ENCODE assay signal across 8 cellular contexts in the genomic region with DNA sequence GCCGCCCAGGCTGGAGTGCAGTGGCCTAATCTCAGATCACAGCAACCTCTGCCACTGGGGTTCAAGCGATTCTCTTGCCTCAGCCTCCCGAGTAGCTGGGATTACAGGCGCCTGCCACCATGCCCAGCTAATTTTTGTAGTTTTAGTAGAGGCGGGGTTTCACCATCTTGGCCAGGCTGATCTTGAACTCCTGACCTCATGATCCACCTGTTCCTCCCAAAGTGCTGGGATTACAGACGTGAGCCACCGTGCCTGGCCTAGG. TPM values are rescaled to one million over a fixed set of nuclear protein-coding genes. Genes with fewer than 3 reads are reported as not detected.
DNase-seq lines count a peak whose midpoint lies in the region; ATAC-seq, FAIRE-seq and TF ChIP-seq lines count a peak whose summit lies in the region.
"Not testable (repeated sequence)": the region's sequence is repeated elsewhere in the genome, so short reads cannot be mapped to it uniquely, and the experiment has no call there.

No MANE protein-coding gene starts in this region.

- CTCF ChIA-PET in activated CD4-positive, alpha-beta T cell treated with anti-CD3 and anti-CD28 coated beads, Interleukin-2, amount 10 ng/mL, durations not matched to agents 7 days and 5 days (lab: Charles Lee): interaction anchor here (0.9 kb wide), 1 partner anchor 9 kb away, joined by 3 read pairs; no protein-coding TSS in a partner anchor

- H3K4me2 ChIP-seq in BLaER1 treated with 17β-estradiol and CSF1 and Interleukin-3, amounts not matched to agents 10 nM and 100 nM: peak overlapping the region; percentile 92 to 100 (median 99)

- POLR2A ChIA-PET in activated CD4-positive, alpha-beta T cell treated with anti-CD3 and anti-CD28 coated beads, Interleukin-2, amount 10 ng/mL, durations not matched to agents 7 days and 5 days (lab: Charles Lee): interaction anchor here (0.6 kb wide), 1 partner anchor 174 kb away, joined by 3 read pairs; no protein-coding TSS in a partner anchor

- not testable (repeated sequence) for H3K27ac ChIP-seq in BLaER1 treated with 17β-estradiol and CSF1 and Interleukin-3, amounts not matched to agents 10 nM and 100 nM; kidney (ENCODE audit: low read depth in 2 of 2, low read length in 2 of 2)
- peak overlapping the region in 1 of 8 donors; percentile 86 for H3K27ac ChIP-seq in spleen

- H3K36me3 ChIP-seq in BLaER1 treated with 17β-estradiol and CSF1 and Interleukin-3, amounts not matched to agents 10 nM and 100 nM: peaks cover 17 to 47% (median 35%) of the 10 kb centered on the region in 11 experiments; a peak in 20 of 22 replicates
- H3K36me3 ChIP-seq in kidney (ENCODE audit: control insufficient read depth in 1 of 2, insufficient read depth in 2 of 2, low read length in 2 of 2): not testable (repeated sequence)
- peaks cover 0 to 47% (median 3%) of the 10 kb centered on the region in 6 donors for H3K36me3 ChIP-seq in spleen

- not testable (repeated sequence) for FAIRE-seq in kidney (lab: Jason Lieb, UNC)

- H3K9me3 ChIP-seq in BLaER1 treated with 17β-estradiol and CSF1 and Interleukin-3, amounts not matched to agents 10 nM and 100 nM (replicated peaks in 1 of 11); kidney (ENCODE audit: control insufficient read depth in 1 of 2, low read length in 2 of 2); spleen: not testable (repeated sequence)

- peaks cover 0 to 44% (median 20%) of the 10 kb centered on the region in 11 experiments; a peak in 13 of 22 replicates for H4K20me1 ChIP-seq in BLaER1 treated with 17β-estradiol and CSF1 and Interleukin-3, amounts not matched to agents 10 nM and 100 nM

- TF ChIP-seq CTCF in HFFc6 (IDR thresholded peaks at IDR 0.05); epithelial cell of proximal tubule (conservative IDR thresholded peaks at IDR 0.05; ENCODE audit: low read depth, low read length); kidney (IDR thresholded peaks at IDR 0.05; ENCODE audit: borderline replicate concordance, extremely low read depth, insufficient read depth); spleen (IDR thresholded peaks at IDR 0.05 in 8 of 11, conservative IDR thresholded peaks at IDR 0.05 in 3 of 11): not testable (repeated sequence)

- peaks cover 11% of the 10 kb centered on the region; the same call in 1 of the 2 replicates for H3K4me1 Mint-ChIP-seq in HFFc6 (ENCODE audit: low read depth)
- H3K4me1 Mint-ChIP-seq in activated CD4-positive, alpha-beta T cell treated with anti-CD3 and anti-CD28 coated beads, Interleukin-2, amount 10 ng/mL, durations not matched to agents 7 days and 5 days: peaks cover 19% of the 10 kb centered on the region
- peaks cover 15% of the 10 kb centered on the region for H3K4me1 Mint-ChIP-seq in activated naive CD8-positive, alpha-beta T cell treated with anti-CD3 and anti-CD28 coated beads, Interleukin-2, amount 50 U/mL, for 24 hours
- H3K4me1 Mint-ChIP-seq in natural killer cell treated with Interleukin-12 subunit alpha and Interleukin-12 subunit beta and Interleukin-15 and Interleukin-18, amount 100 ng/mL, for 72 hours (ENCODE audit: low read depth in 2 of 2): peaks cover 11 to 23% of the 10 kb centered on the region in 2 donors

- H3K27ac Mint-ChIP-seq in HFFc6; activated CD4-positive, alpha-beta T cell treated with anti-CD3 and anti-CD28 coated beads, Interleukin-2, amount 10 ng/mL, durations not matched to agents 7 days and 5 days; activated naive CD8-positive, alpha-beta T cell treated with anti-CD3 and anti-CD28 coated beads, Interleukin-2, amount 50 U/mL, for 24 hours: not testable (repeated sequence)
- H3K27ac Mint-ChIP-seq in natural killer cell treated with Interleukin-12 subunit alpha and Interleukin-12 subunit beta and Interleukin-15 and Interleukin-18, amount 100 ng/mL, for 72 hours: peak overlapping the region; percentile 60 to 80

- not testable (repeated sequence) for DNase-seq in HFFc6; activated CD4-positive, alpha-beta T cell treated with anti-CD3 and anti-CD28 coated beads, Interleukin-2, amount 10 ng/mL, durations not matched to agents 7 days and 5 days; activated naive CD8-positive, alpha-beta T cell treated with anti-CD3 and anti-CD28 coated beads, Interleukin-2, amount 50 U/mL, for 24 hours; epithelial cell of proximal tubule (ENCODE audit: low read depth); natural killer cell treated with Interleukin-12 subunit alpha and Interleukin-12 subunit beta and Interleukin-15 and Interleukin-18, amount 100 ng/mL, for 72 hours (ENCODE audit: low spot score); spleen
- DNase-seq in kidney: peak; percentile 21

- H3K27me3 ChIP-seq in BLaER1 treated with 17β-estradiol and CSF1 and Interleukin-3, amounts not matched to agents 10 nM and 100 nM: peaks cover 0 to 17% (median 0%) of the 10 kb centered on the region in 11 experiments; a peak in 4 of 22 replicates
- not testable (repeated sequence) for H3K27me3 ChIP-seq in spleen (replicated peaks in 1 of 7)

- H3K4me3 Mint-ChIP-seq in HFFc6: peak overlapping the region; percentile 82
- H3K4me3 Mint-ChIP-seq in activated CD4-positive, alpha-beta T cell treated with anti-CD3 and anti-CD28 coated beads, Interleukin-2, amount 10 ng/mL, durations not matched to agents 7 days and 5 days: peak overlapping the region; percentile 44
- H3K4me3 Mint-ChIP-seq in activated naive CD8-positive, alpha-beta T cell treated with anti-CD3 and anti-CD28 coated beads, Interleukin-2, amount 50 U/mL, for 24 hours: peak overlapping the region; percentile 14
- H3K4me3 Mint-ChIP-seq in natural killer cell treated with Interleukin-12 subunit alpha and Interleukin-12 subunit beta and Interleukin-15 and Interleukin-18, amount 100 ng/mL, for 72 hours: peak overlapping the region; percentile 80

- H3K36me3 Mint-ChIP-seq in HFFc6 (ENCODE audit: low read depth); activated CD4-positive, alpha-beta T cell treated with anti-CD3 and anti-CD28 coated beads, Interleukin-2, amount 10 ng/mL, durations not matched to agents 7 days and 5 days (ENCODE audit: low read depth); activated naive CD8-positive, alpha-beta T cell treated with anti-CD3 and anti-CD28 coated beads, Interleukin-2, amount 50 U/mL, for 24 hours (ENCODE audit: low read depth); natural killer cell treated with Interleukin-12 subunit alpha and Interleukin-12 subunit beta and Interleukin-15 and Interleukin-18, amount 100 ng/mL, for 72 hours: not testable (repeated sequence)

- ATAC-seq in activated naive CD8-positive, alpha-beta T cell treated with anti-CD3 and anti-CD28 coated beads, Interleukin-2, amount 50 U/mL, for 24 hours; natural killer cell treated with Interleukin-12 subunit alpha and Interleukin-12 subunit beta and Interleukin-15 and Interleukin-18, amount 100 ng/mL, for 72 hours: not testable (repeated sequence)

- H3K9ac ChIP-seq in BLaER1 treated with 17β-estradiol and CSF1 and Interleukin-3, amounts not matched to agents 10 nM and 100 nM: peak overlapping the region in 10 of 11 experiments; percentile 84 to 93 (median 88); a peak in 16 of 22 replicates
- H3K9ac ChIP-seq in kidney (ENCODE audit: low read length in 2 of 2): peak overlapping the region in 1 of 2 donors; percentile 28

- peaks cover 15 to 68% (median 51%) of the 10 kb centered on the region in 10 experiments for H3K4me1 ChIP-seq in BLaER1 treated with 17β-estradiol and CSF1 and Interleukin-3, amounts not matched to agents 10 nM and 100 nM
- H3K4me1 ChIP-seq in kidney (ENCODE audit: control insufficient read depth in 1 of 2, insufficient read depth in 1 of 2, low read depth in 1 of 2, low read length in 2 of 2) (peaks cover 25 to 32% of the 10 kb centered on the region in 2 donors), spleen (peaks cover 12 to 54% (median 29%) of the 10 kb centered on the region in 6 donors)

- not testable (repeated sequence) for TF ChIP-seq POLR2A in spleen (IDR thresholded peaks at IDR 0.05)

- H3K27me3 Mint-ChIP-seq in HFFc6 (ENCODE audit: insufficient read depth); natural killer cell treated with Interleukin-12 subunit alpha and Interleukin-12 subunit beta and Interleukin-15 and Interleukin-18, amount 100 ng/mL, for 72 hours: not testable (repeated sequence)
- peaks cover 21% of the 10 kb centered on the region for H3K27me3 Mint-ChIP-seq in activated CD4-positive, alpha-beta T cell treated with anti-CD3 and anti-CD28 coated beads, Interleukin-2, amount 10 ng/mL, durations not matched to agents 7 days and 5 days
- peaks cover 12% of the 10 kb centered on the region for H3K27me3 Mint-ChIP-seq in activated naive CD8-positive, alpha-beta T cell treated with anti-CD3 and anti-CD28 coated beads, Interleukin-2, amount 50 U/mL, for 24 hours

- intact Hi-C loops in kidney (cut with DNase I); spleen (cut with DNase I; ENCODE audit: low total_unique reads): not testable (repeated sequence)

- H3K4me3 ChIP-seq in BLaER1 treated with 17β-estradiol and CSF1 and Interleukin-3, amounts not matched to agents 10 nM and 100 nM: peak overlapping the region; percentile 70 to 96 (median 91); a peak in 16 of 20 replicates
- H3K4me3 ChIP-seq in epithelial cell of proximal tubule (ENCODE audit: low read depth, low read length) (peak overlapping the region; percentile 91), kidney (ENCODE audit: low read length in 2 of 2) (peak overlapping the region; percentile 84), spleen (peak overlapping the region in 5 of 8 donors; percentile 70 to 98 (median 79))

- WGBS in spleen, 5 donors: 83 to 96% (median 88%) methylated on average over 7 of the region's 7 CpGs

- H3K9me3 Mint-ChIP-seq in HFFc6; activated CD4-positive, alpha-beta T cell treated with anti-CD3 and anti-CD28 coated beads, Interleukin-2, amount 10 ng/mL, durations not matched to agents 7 days and 5 days; activated naive CD8-positive, alpha-beta T cell treated with anti-CD3 and anti-CD28 coated beads, Interleukin-2, amount 50 U/mL, for 24 hours; natural killer cell treated with Interleukin-12 subunit alpha and Interleukin-12 subunit beta and Interleukin-15 and Interleukin-18, amount 100 ng/mL, for 72 hours: not testable (repeated sequence)

RNA-seq across cellular contexts. Expression of gene PPARA, which starts 1.8 kb away (rescaled TPM):
- 10 to 100 TPM; 14.1 to 16.0 (median 15.1) TPM for total RNA-seq in HFFc6 (2021; fragmentation: NEBNext Ultra II Directional; extraction: Animal tissue kit (Norgen Biotek cat#: 25700))
- total RNA-seq in activated CD4-positive, alpha-beta T cell treated with anti-CD3 and anti-CD28 coated beads, Interleukin-2, amount 10 ng/mL, durations not matched to agents 7 days and 5 days: 1 to 10 TPM; 9.5 to 9.7 TPM
- 3.3 and 18.5 TPM in 2 replicates for total RNA-seq in epithelial cell of proximal tubule
- 36.8 TPM for total RNA-seq in kidney
- polyA plus RNA-seq in kidney (ENCODE audit: insufficient read depth, low read depth, low replicate concordance): 15.8 TPM
- 10 to 100 TPM; 31.7 to 36.1 TPM for total RNA-seq in natural killer cell treated with Interleukin-12 subunit alpha and Interleukin-12 subunit beta and Interleukin-15 and Interleukin-18, amount 100 ng/mL, for 72 hours
- 10 to 100 TPM; 21.2 to 40.9 (median 24.8) TPM for total RNA-seq in spleen
- 1 to 10 TPM; 2.0 to 5.8 (median 2.4) TPM for polyA plus RNA-seq in spleen

Comparison
In these comparisons a context has a peak if more than half of its experiments do, and no peak if none do; other contexts are left out.
1. H3K4me3 Mint-ChIP-seq: peak in every context shown above with its lines; median percentile 82 in HFFc6; 80 in natural killer cell treated with Interleukin-12 subunit alpha and Interleukin-12 subunit beta and Interleukin-15 and Interleukin-18, amount 100 ng/mL, for 72 hours; 44 in activated CD4-positive, alpha-beta T cell treated with anti-CD3 and anti-CD28 coated beads, Interleukin-2, amount 10 ng/mL, durations not matched to agents 7 days and 5 days; 14 in activated naive CD8-positive, alpha-beta T cell treated with anti-CD3 and anti-CD28 coated beads, Interleukin-2, amount 50 U/mL, for 24 hours.